ENCODE assay signal across 15 cellular contexts in genomic region chr6:138541793-138542481, GRCh38. TPM values are rescaled to one million over a fixed set of nuclear protein-coding genes. Genes with fewer than 3 reads are reported as not detected.
DNase-seq lines count a peak whose midpoint lies in the region; ATAC-seq, FAIRE-seq and TF ChIP-seq lines count a peak whose summit lies in the region.
"Had no signal": no experiment of that assay in that cellular context is flagged by ENCODE, and none has a peak within 500 bp of the region (broad histone marks: within the 10 kb centered on the region; RNA-seq: fewer than 3 reads in every experiment).

No MANE protein-coding gene starts in this region.

- TF ChIP-seq CTCF in HepG2 (CRISPR knock-in tag; IDR thresholded peaks at IDR 0.05), result no peak
- TF ChIP-seq CTCF in smooth muscle cell (IDR thresholded peaks at IDR 0.05; ENCODE audit: borderline replicate concordance, insufficient read depth, poor library complexity, severe bottlenecking), result no peak

- intact Hi-C loops in HepG2 (cut with micrococcal nuclease; ENCODE audit: unreplicated experiment), result no loop called here

- TSS peak; percentile 87 for BruUV-seq in HepG2 (replicated peaks; lab: Mats Ljungman, UMichigan)

- peaks cover 77% of the 10 kb centered on the region for H3K4me1 ChIP-seq in HUES48 (ENCODE audit: control insufficient read depth, insufficient read depth, low read length)
- peaks cover 100% of the 10 kb centered on the region for H3K4me1 ChIP-seq in HepG2 (ENCODE audit: insufficient read depth, low read length)
- H3K4me1 ChIP-seq in smooth muscle cell (ENCODE audit: low read depth), result peaks cover 42% of the 10 kb centered on the region
- H3K4me1 ChIP-seq: breast epithelium had no signal

- WGBS in HepG2 (ENCODE audit: low lambda C conversion rate), result 85% methylated on average over 6 of the region's 6 CpGs
- 68% methylated on average over 6 of the region's 6 CpGs for WGBS in smooth muscle cell (ENCODE audit: low lambda C conversion rate)

- peak overlapping the region; percentile 52 for H3K4me2 ChIP-seq in HepG2 (ENCODE audit: low read depth, low read length)
- peak overlapping the region; percentile 79 for H3K4me2 ChIP-seq in smooth muscle cell

- H2AFZ ChIP-seq in HepG2 (ENCODE audit: low read length), result no peak overlapping the region
- no peak overlapping the region for H2AFZ ChIP-seq in smooth muscle cell (ENCODE audit: low read depth)

- peak; percentile 22 for DNase-seq in astrocyte of the hippocampus (ENCODE audit: low read depth, low spot score)
- no peak for DNase-seq in HepG2 (ENCODE audit: low spot score)
- DNase-seq in smooth muscle cell (lab: John Stamatoyannopoulos, UW; ENCODE audit: unreplicated experiment), result no peak
- no peak for DNase-seq in activated naive CD4-positive, alpha-beta T cell treated with Interleukin-2 at 50 U/mL for 16 hours
- no peak for DNase-seq in occipital lobe (lab: John Stamatoyannopoulos, UW)
- DNase-seq: activated T-cell treated with anti-CD3 and anti-CD28 coated beads for 4 hours, erythroblast, immature natural killer cell, natural killer cell, SHP77 treated with DMSO at 0.1 percent for 48 hours had no signal

- no peaks in the 10 kb centered on the region for H3K36me3 ChIP-seq in HUES48 (ENCODE audit: control insufficient read depth, insufficient read depth, low read length)
- no peaks in the 10 kb centered on the region for H3K36me3 ChIP-seq in HepG2 (replicated peaks in 1 of 2; ENCODE audit: control insufficient read depth in 1 of 2, insufficient read depth in 2 of 2, low read length in 2 of 2)
- H3K36me3 ChIP-seq in smooth muscle cell (ENCODE audit: low read depth), result no peaks in the 10 kb centered on the region
- H3K36me3 ChIP-seq: breast epithelium had no signal

- no peak for FAIRE-seq in HepG2 (lab: Jason Lieb, UNC)

- POLR2A ChIA-PET in HepG2 (lab: Yijun Ruan, JAX), result interaction anchor here (0.7 to 8.3 kb wide), 10 partner anchors 8 to 37 kb away, joined by 3 to 121 read pairs (median 6); no protein-coding TSS in a partner anchor

- CTCF ChIA-PET in HepG2 (lab: Yijun Ruan, JAX; ENCODE audit: low intra/inter-chr PET ratio, low total read pairs), result no interaction called here

- no peak for TF ChIP-seq EP300 in HepG2 (IDR thresholded peaks at IDR 0.05; ENCODE audit: low read depth in 2 of 2, low read length in 2 of 2)
- TF ChIP-seq EP300 in HepG2 (CRISPR knock-in tag; IDR thresholded peaks at IDR 0.05; ENCODE audit: borderline replicate concordance), result no peak

- 0 out of 2 replicates have a peak overlapping the region, but pooled peaks have one; percentile 1 for H3K9ac ChIP-seq in HUES48 (ENCODE audit: low read depth, low read length)
- peak overlapping the region; percentile 54 for H3K9ac ChIP-seq in HepG2 (ENCODE audit: insufficient read depth, low read depth, low read length)
- H3K9ac ChIP-seq in smooth muscle cell (ENCODE audit: low read depth), result peak overlapping the region; percentile 5

- H4K20me1 ChIP-seq in HepG2 (ENCODE audit: insufficient read depth, low read length) (no peaks in the 10 kb centered on the region), smooth muscle cell (ENCODE audit: low read depth) (peaks cover 16% of the 10 kb centered on the region)

- ATAC-seq in HepG2, result peak; percentile 7
- ATAC-seq in GM21723 (IDR thresholded peaks at IDR 0.05; ENCODE audit: unreplicated experiment), result no peak
- no peak for ATAC-seq in HG03469 (IDR thresholded peaks at IDR 0.05; ENCODE audit: unreplicated experiment)
- ATAC-seq: natural killer cell had no signal

- no peak for TF ChIP-seq POLR2A in HepG2 (IDR thresholded peaks at IDR 0.05; ENCODE audit: insufficient read depth in 1 of 2, low read depth in 2 of 2, low read length in 2 of 2)

- in situ Hi-C loops in HepG2 (cut with HindIII; ENCODE audit: extremely low pct_ligation_motif_present, low pct_unique_long_range_greater_than_20kb), result no loop called here

- H3K4me3 ChIP-seq in HUES48 (ENCODE audit: low read depth, low read length), result no peak overlapping the region
- H3K4me3 ChIP-seq in HepG2 (replicated peaks in 1 of 3; ENCODE audit: insufficient read depth in 1 of 3, low read depth in 2 of 3, low read length in 3 of 3), result peak overlapping the region in 1 of 3 experiments; percentile 10; a peak in 1 of 6 replicates
- H3K4me3 ChIP-seq in smooth muscle cell, result no peak overlapping the region

- H3K27ac ChIP-seq in HUES48 (ENCODE audit: low read depth, low read length) (peak overlapping the region; percentile 60), HepG2 (ENCODE audit: extremely low read length, insufficient read depth, low read length) (peak overlapping the region; percentile 90), smooth muscle cell (ENCODE audit: low read depth) (peak overlapping the region; percentile 93)
- H3K27ac ChIP-seq: HL-60 had no signal

- H3K79me2 ChIP-seq in HepG2 (ENCODE audit: insufficient read depth, low read length), result peaks cover 93% of the 10 kb centered on the region
- peaks cover 39% of the 10 kb centered on the region for H3K79me2 ChIP-seq in smooth muscle cell (ENCODE audit: low read depth)

- H3F3A ChIP-seq in smooth muscle cell (ENCODE audit: low read depth), result peaks cover 10% of the 10 kb centered on the region

- H3K27me3 ChIP-seq in HUES48 (ENCODE audit: control insufficient read depth, insufficient read depth, low read length) (no peaks in the 10 kb centered on the region), HepG2 (ENCODE audit: control insufficient read depth in 1 of 2, insufficient read depth in 2 of 2, low read length in 2 of 2) (no peaks in the 10 kb centered on the region), smooth muscle cell (ENCODE audit: low read depth) (no peaks in the 10 kb centered on the region)
- H3K27me3 ChIP-seq: breast epithelium had no signal

- TF ChIP-seq RAD21 in HepG2 (CRISPR knock-in tag; IDR thresholded peaks at IDR 0.05), result no peak

- no peaks in the 10 kb centered on the region for H3K9me3 ChIP-seq in HUES48 (ENCODE audit: control insufficient read depth, insufficient read depth, low read length)
- no peaks in the 10 kb centered on the region for H3K9me3 ChIP-seq in HepG2 (ENCODE audit: low read length)
- H3K9me3 ChIP-seq in smooth muscle cell (replicated peaks; ENCODE audit: low read depth), result no peaks in the 10 kb centered on the region
- H3K9me3 ChIP-seq: breast epithelium had no signal

TF ChIP-seq in HepG2, 621 proteins besides CTCF, POLR2A, EP300 and RAD21 (continues in another document):
- TF ChIP-seq ZNF263 (CRISPR knock-in tag; IDR thresholded peaks at IDR 0.05) (peak; percentile 76), FOXP4 (CRISPR knock-in tag; IDR thresholded peaks at IDR 0.05) (peak; percentile 4; the same call in 1 of the 2 replicates), ZBTB38 (CRISPR knock-in tag; IDR thresholded peaks at IDR 0.05) (peak; percentile 72)

RNA-seq across cellular contexts. Expression of gene NHSL1, which starts 42.6 kb away (rescaled TPM):
- total RNA-seq in HepG2 (2016; rRNA removed; fragmentation: Illumina TruSeq; extraction: Trizol) (53.6 and 59.5 TPM in 2 replicates), smooth muscle cell (6.6 and 9.0 TPM in 2 replicates), occipital lobe (69.6 TPM)
- total RNA-seq in HepG2 (2016; cell fraction: cytosol; rRNA removed; fragmentation: Illumina TruSeq; extraction: Trizol; ENCODE audit: low read depth), result 19.0 and 21.3 TPM in 2 replicates
- total RNA-seq in HepG2 (2016; cell fraction: insoluble cytoplasmic fraction; rRNA removed; fragmentation: Illumina TruSeq; extraction: Trizol), result 55.9 and 56.5 TPM in 2 replicates
- total RNA-seq in HepG2 (2016; cell fraction: membrane; rRNA removed; fragmentation: Illumina TruSeq; extraction: Trizol), result 22.2 and 23.0 TPM in 2 replicates
- 124 and 133 TPM in 2 replicates for total RNA-seq in HepG2 (2016; cell fraction: nucleus; rRNA removed; fragmentation: Illumina TruSeq; extraction: Trizol)
- polyA plus RNA-seq in HepG2 (2011; rRNA removed) (22.6 and 24.9 TPM in 2 replicates), smooth muscle cell (7.2 and 13.3 TPM in 2 replicates)
- polyA plus RNA-seq in HepG2 (2011; cell fraction: cytosol; rRNA removed), result 11.6 and 12.3 TPM in 2 replicates
- 42.8 and 45.1 TPM in 2 replicates for polyA plus RNA-seq in HepG2 (2011; cell fraction: nucleus; rRNA removed)
- polyA plus RNA-seq in HepG2 (2012), result 23.2 and 25.7 TPM in 2 replicates
- 3.5 and 3.8 TPM in 2 replicates for polyA plus RNA-seq in HepG2 (2016; cell fraction: cytosol; fragmentation: Illumina TruSeq; extraction: Trizol; ENCODE audit: low read depth)
- 20.6 and 26.3 TPM in 2 replicates for polyA plus RNA-seq in HepG2 (2016; cell fraction: insoluble cytoplasmic fraction; fragmentation: Illumina TruSeq; extraction: Trizol; ENCODE audit: low read depth)
- polyA plus RNA-seq in HepG2 (2016; cell fraction: membrane; fragmentation: Illumina TruSeq; extraction: Trizol; ENCODE audit: low read depth), result 6.4 and 7.5 TPM in 2 replicates
- polyA plus RNA-seq in HepG2 (2016; cell fraction: nucleus; fragmentation: Illumina TruSeq; extraction: Trizol; ENCODE audit: insufficient read depth, low read depth), result 67.3 and 71.2 TPM in 2 replicates
- polyA minus RNA-seq in HepG2 (2011; rRNA and poly(A)+ RNA removed; ENCODE audit: low replicate concordance), result 4.6 and 265 TPM in 2 replicates
- polyA minus RNA-seq in HepG2 (2011; cell fraction: cytosol; rRNA and poly(A)+ RNA removed), result 58.2 and 64.4 TPM in 2 replicates
- polyA minus RNA-seq in HepG2 (2011; cell fraction: nucleus; rRNA and poly(A)+ RNA removed), result 179 and 208 TPM in 2 replicates

Comparison
In these comparisons a context has a peak if more than half of its experiments do, and no peak if none do; other contexts are left out.
1. H3K9ac ChIP-seq: peak in every context shown above with its lines; median percentile 54 in HepG2; 5 in smooth muscle cell; 1 in HUES48.